Comparison of ENCODE assay signal across 8 cellular contexts in the genomic region with DNA sequence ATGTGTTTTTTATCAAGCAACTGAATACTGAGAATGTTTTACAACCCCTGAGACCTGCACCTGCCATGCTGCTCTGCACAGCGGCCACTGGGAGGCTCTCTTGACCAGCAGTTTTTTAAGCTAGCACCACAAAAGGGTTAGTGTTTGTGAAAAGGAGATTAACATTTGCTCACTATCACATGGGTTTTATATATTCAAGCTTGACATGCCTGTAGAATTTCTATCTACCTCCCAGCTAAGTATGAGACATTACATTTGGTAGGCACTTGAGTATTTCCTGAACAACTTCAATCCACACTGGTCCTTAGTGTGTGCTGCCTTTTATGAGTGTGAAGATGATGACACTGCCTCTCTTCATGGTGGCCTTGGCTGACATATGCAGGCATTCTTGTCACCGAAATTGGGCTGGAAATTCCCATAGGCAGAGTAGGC.
DNase-seq lines count a peak whose midpoint lies in the region; ATAC-seq and TF ChIP-seq lines count a peak whose summit lies in the region.

No MANE protein-coding gene starts in this region.

- H3K27ac ChIP-seq in breast epithelium: no peak overlapping the region
- H3K27ac ChIP-seq in OCI-LY1 (ENCODE audit: low read depth, low read length, poor library complexity, severe bottlenecking): no peak overlapping the region
- H3K27ac ChIP-seq in esophagus muscularis mucosa (replicated peaks in 1 of 4): no peak overlapping the region
- no peak overlapping the region for H3K27ac ChIP-seq in psoas muscle
- H3K27ac ChIP-seq in sigmoid colon: no peak overlapping the region

- no peaks in the 10 kb centered on the region for H3K27me3 Mint-ChIP-seq in MCF 10A (ENCODE audit: insufficient read depth, unreplicated experiment)
- H3K27me3 Mint-ChIP-seq in activated T-helper 1 cell treated with anti-CD3 and anti-CD28 coated beads, Interleukin-12 subunit alpha, Interleukin-12 subunit beta, Interleukin-2, Interleukin-4 antibody, amounts not matched to agents 30 ng/mL and 10 ng/mL and 1 ng/mL, durations not matched to agents 14 hours and 24 hours and 36 hours (ENCODE audit: insufficient read depth): no peaks in the 10 kb centered on the region

- TF ChIP-seq EP300 in esophagus muscularis mucosa (IDR thresholded peaks at IDR 0.05): no peak
- no peak for TF ChIP-seq EP300 in sigmoid colon (IDR thresholded peaks at IDR 0.05)

- no TSS peak for BruUV-seq in MCF 10A (replicated peaks; lab: Mats Ljungman, UMichigan)

- no peak for DNase-seq in MCF 10A (ENCODE audit: unreplicated experiment)
- no peak for DNase-seq in breast epithelium (ENCODE audit: low spot score in 2 of 2)
- no peak for DNase-seq in esophagus muscularis mucosa (ENCODE audit: extremely low spot score)
- DNase-seq in psoas muscle: no peak
- no peak for DNase-seq in sigmoid colon
- no peak for DNase-seq in activated T-helper 1 cell treated with anti-CD3 and anti-CD28 coated beads, Interleukin-12 subunit alpha, Interleukin-12 subunit beta, Interleukin-2, Interleukin-4 antibody, amounts not matched to agents 30 ng/mL and 10 ng/mL and 1 ng/mL, durations not matched to agents 14 hours and 24 hours and 36 hours (ENCODE audit: low spot score)

- H3K4me3 Mint-ChIP-seq in MCF 10A (ENCODE audit: unreplicated experiment): no peak overlapping the region
- no peak overlapping the region for H3K4me3 Mint-ChIP-seq in activated T-helper 1 cell treated with anti-CD3 and anti-CD28 coated beads, Interleukin-12 subunit alpha, Interleukin-12 subunit beta, Interleukin-2, Interleukin-4 antibody, amounts not matched to agents 30 ng/mL and 10 ng/mL and 1 ng/mL, durations not matched to agents 14 hours and 24 hours and 36 hours

- H4K20me1 ChIP-seq in OCI-LY1 (ENCODE audit: insufficient read depth, low read length): no peaks in the 10 kb centered on the region

- no peaks in the 10 kb centered on the region for H3K79me2 ChIP-seq in OCI-LY1 (ENCODE audit: insufficient read depth, low read length)

- intact Hi-C loops in MCF 10A (cut with micrococcal nuclease): loop anchor here (5.0 kb wide), 1 partner anchor 903 kb away; no protein-coding TSS in a partner anchor
- intact Hi-C loops in breast epithelium (cut with DNase I; ENCODE audit: low total_unique reads): no loop called here
- intact Hi-C loops in esophagus muscularis mucosa (cut with DNase I): loop anchor here (5.0 kb wide), 1 partner anchor 733 kb away; no protein-coding TSS in a partner anchor
- intact Hi-C loops in psoas muscle (cut with DNase I): no loop called here
- intact Hi-C loops in sigmoid colon (cut with DNase I): no loop called here
- intact Hi-C loops in activated T-helper 1 cell treated with anti-CD3 and anti-CD28 coated beads, Interleukin-12 subunit alpha, Interleukin-12 subunit beta, Interleukin-2, Interleukin-4 antibody, amounts not matched to agents 30 ng/mL and 10 ng/mL and 1 ng/mL, durations not matched to agents 14 hours and 24 hours and 36 hours (cut with micrococcal nuclease): loop anchor here (2.0 kb wide), 1 partner anchor 351 kb away; no protein-coding TSS in a partner anchor

- H3K9me2 ChIP-seq in OCI-LY1 (ENCODE audit: low read depth, low read length): no peaks in the 10 kb centered on the region

- no peak overlapping the region for H3K4me2 ChIP-seq in OCI-LY1 (ENCODE audit: low read length)

- H3K27me3 ChIP-seq in breast epithelium: no peaks in the 10 kb centered on the region
- no peaks in the 10 kb centered on the region for H3K27me3 ChIP-seq in OCI-LY1 (ENCODE audit: insufficient read depth, low read length)
- peaks cover 0 to 8% (median 0%) of the 10 kb centered on the region in 4 donors for H3K27me3 ChIP-seq in esophagus muscularis mucosa
- no peaks in the 10 kb centered on the region for H3K27me3 ChIP-seq in psoas muscle (ENCODE audit: insufficient read depth in 3 of 3, low read length in 2 of 3)
- no peaks in the 10 kb centered on the region for H3K27me3 ChIP-seq in sigmoid colon

- no peaks in the 10 kb centered on the region for H3K36me3 ChIP-seq in breast epithelium
- H3K36me3 ChIP-seq in OCI-LY1 (ENCODE audit: insufficient read depth, low read length): no peaks in the 10 kb centered on the region
- H3K36me3 ChIP-seq in esophagus muscularis mucosa: no peaks in the 10 kb centered on the region
- H3K36me3 ChIP-seq in psoas muscle (ENCODE audit: insufficient read depth in 1 of 2, low read depth in 1 of 2): no peaks in the 10 kb centered on the region
- H3K36me3 ChIP-seq in sigmoid colon: no peaks in the 10 kb centered on the region

- TF ChIP-seq CTCF in MCF 10A (IDR thresholded peaks at IDR 0.05; ENCODE audit: unreplicated experiment) (peak; percentile 16), breast epithelium (IDR thresholded peaks at IDR 0.05) (peak in 1 of 3 donors; percentile 8), OCI-LY1 (IDR thresholded peaks at IDR 0.05; ENCODE audit: low read length) (peak; percentile 88), esophagus muscularis mucosa (IDR thresholded peaks at IDR 0.05) (peak in 2 of 3 experiments; percentile 28 to 32), psoas muscle (IDR thresholded peaks at IDR 0.05) (peak; percentile 30), sigmoid colon (IDR thresholded peaks at IDR 0.05) (peak in 2 of 4 experiments; percentile 27 to 39)

- POLR2A ChIA-PET in MCF 10A (lab: Yijun Ruan, JAX): no interaction called here

- no peak overlapping the region for H3K27ac Mint-ChIP-seq in MCF 10A (ENCODE audit: low read depth, unreplicated experiment)
- no peak overlapping the region for H3K27ac Mint-ChIP-seq in activated T-helper 1 cell treated with anti-CD3 and anti-CD28 coated beads, Interleukin-12 subunit alpha, Interleukin-12 subunit beta, Interleukin-2, Interleukin-4 antibody, amounts not matched to agents 30 ng/mL and 10 ng/mL and 1 ng/mL, durations not matched to agents 14 hours and 24 hours and 36 hours

- H2AFZ ChIP-seq in OCI-LY1 (ENCODE audit: low read length): no peak overlapping the region

- no peaks in the 10 kb centered on the region for H3F3A ChIP-seq in OCI-LY1 (ENCODE audit: insufficient read depth, low read length)

- 17% methylated on average over 2 of the region's 2 CpGs for WGBS in esophagus muscularis mucosa
- WGBS in psoas muscle, 3 donors: 10 to 19% (median 16%) methylated on average over 2 of the region's 2 CpGs
- 18 to 22% methylated on average over 2 of the region's 2 CpGs for WGBS in sigmoid colon, 2 donors

- H3K9me3 ChIP-seq in breast epithelium (no peaks in the 10 kb centered on the region), OCI-LY1 (ENCODE audit: low read length) (no peaks in the 10 kb centered on the region), esophagus muscularis mucosa (no peaks in the 10 kb centered on the region), psoas muscle (no peaks in the 10 kb centered on the region), sigmoid colon (no peaks in the 10 kb centered on the region)

- no peaks in the 10 kb centered on the region for H3K4me1 Mint-ChIP-seq in MCF 10A (ENCODE audit: insufficient read depth, unreplicated experiment)
- H3K4me1 Mint-ChIP-seq in activated T-helper 1 cell treated with anti-CD3 and anti-CD28 coated beads, Interleukin-12 subunit alpha, Interleukin-12 subunit beta, Interleukin-2, Interleukin-4 antibody, amounts not matched to agents 30 ng/mL and 10 ng/mL and 1 ng/mL, durations not matched to agents 14 hours and 24 hours and 36 hours (ENCODE audit: low read depth): no peaks in the 10 kb centered on the region

- ATAC-seq in psoas muscle (no peak), HG02588 (IDR thresholded peaks at IDR 0.05; ENCODE audit: unreplicated experiment) (no peak)

- H3K4me3 ChIP-seq in breast epithelium: no peak overlapping the region
- no peak overlapping the region for H3K4me3 ChIP-seq in OCI-LY1 (ENCODE audit: low read depth, low read length, poor library complexity, severe bottlenecking)
- no peak overlapping the region for H3K4me3 ChIP-seq in esophagus muscularis mucosa
- H3K4me3 ChIP-seq in psoas muscle: no peak overlapping the region
- no peak overlapping the region for H3K4me3 ChIP-seq in sigmoid colon

- H3K9me3 Mint-ChIP-seq in MCF 10A (ENCODE audit: unreplicated experiment): peaks cover 43% of the 10 kb centered on the region
- no peaks in the 10 kb centered on the region for H3K9me3 Mint-ChIP-seq in activated T-helper 1 cell treated with anti-CD3 and anti-CD28 coated beads, Interleukin-12 subunit alpha, Interleukin-12 subunit beta, Interleukin-2, Interleukin-4 antibody, amounts not matched to agents 30 ng/mL and 10 ng/mL and 1 ng/mL, durations not matched to agents 14 hours and 24 hours and 36 hours

- CTCF ChIA-PET in MCF 10A (lab: Yijun Ruan, JAX): interaction anchor here (0.6 to 1.2 kb wide), 4 partner anchors 348 to 474 kb away, joined by 3 read pairs; no protein-coding TSS in a partner anchor

- no peak overlapping the region for H3K9ac ChIP-seq in OCI-LY1 (ENCODE audit: low read length)

- TF ChIP-seq POLR2A in breast epithelium (IDR thresholded peaks at IDR 0.05): no peak
- no peak for TF ChIP-seq POLR2A in esophagus muscularis mucosa (IDR thresholded peaks at IDR 0.05; ENCODE audit: low read depth)
- no peak for TF ChIP-seq POLR2A in sigmoid colon (IDR thresholded peaks at IDR 0.05)

- H3K4me1 ChIP-seq in breast epithelium (no peaks in the 10 kb centered on the region), OCI-LY1 (ENCODE audit: insufficient read depth, low read length, severe bottlenecking) (no peaks in the 10 kb centered on the region), esophagus muscularis mucosa (no peaks in the 10 kb centered on the region), psoas muscle (no peaks in the 10 kb centered on the region), sigmoid colon (no peaks in the 10 kb centered on the region)

- no peaks in the 10 kb centered on the region for H3K36me3 Mint-ChIP-seq in MCF 10A (ENCODE audit: insufficient read depth, unreplicated experiment)
- H3K36me3 Mint-ChIP-seq in activated T-helper 1 cell treated with anti-CD3 and anti-CD28 coated beads, Interleukin-12 subunit alpha, Interleukin-12 subunit beta, Interleukin-2, Interleukin-4 antibody, amounts not matched to agents 30 ng/mL and 10 ng/mL and 1 ng/mL, durations not matched to agents 14 hours and 24 hours and 36 hours (ENCODE audit: low read depth): no peaks in the 10 kb centered on the region

Comparison
In these comparisons a context has a peak if more than half of its experiments do, and no peak if none do; other contexts are left out.
1. intact Hi-C loops: an anchor here in MCF 10A (5.0 kb wide), esophagus muscularis mucosa (5.0 kb wide) and activated T-helper 1 cell treated with anti-CD3 and anti-CD28 coated beads, Interleukin-12 subunit alpha, Interleukin-12 subunit beta, Interleukin-2, Interleukin-4 antibody, amounts not matched to agents 30 ng/mL and 10 ng/mL and 1 ng/mL, durations not matched to agents 14 hours and 24 hours and 36 hours (2.0 kb wide); none called in breast epithelium, psoas muscle and sigmoid colon.